Comparison of ENCODE assay signal across 11 cellular contexts in the genomic region with DNA sequence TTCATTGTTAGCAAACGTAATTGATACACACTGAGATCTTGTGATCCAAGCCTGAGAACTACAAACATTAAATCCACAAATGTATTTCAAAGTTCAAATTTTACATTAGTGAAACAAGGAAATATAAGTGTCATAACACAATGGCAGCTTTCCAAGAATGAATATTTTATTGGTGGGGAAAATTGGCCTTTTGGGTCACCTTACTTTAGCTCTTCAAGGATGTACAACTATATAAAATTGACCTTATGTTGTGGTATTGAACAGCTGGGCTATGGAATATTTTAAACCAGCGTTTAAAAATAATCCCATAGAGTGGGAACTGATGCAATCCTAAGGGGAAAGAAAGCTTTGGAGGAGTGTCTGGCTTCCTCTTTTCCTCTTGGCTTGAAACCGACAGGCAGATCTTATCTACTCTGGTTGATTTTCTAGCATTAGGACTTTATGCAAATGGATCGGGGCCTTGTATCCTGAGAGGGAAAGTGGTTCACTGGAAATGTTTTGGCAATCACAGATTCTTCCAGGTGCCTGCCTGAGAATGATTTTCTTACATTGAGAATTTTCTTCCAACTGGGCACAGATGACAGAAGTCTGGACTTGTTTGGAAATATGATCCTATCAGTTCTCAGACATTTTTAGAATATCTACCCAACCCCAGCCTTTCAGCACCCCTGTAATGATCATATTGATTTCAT.
A peak's percentile ranks its signal among the peaks of the same experiment; 100 is the strongest.
DNase-seq lines count a peak whose midpoint lies in the region; ATAC-seq and TF ChIP-seq lines count a peak whose summit lies in the region.
"Had no signal": no experiment of that assay in that cellular context is flagged by ENCODE, and none has a peak within 500 bp of the region (broad histone marks: within the 10 kb centered on the region; RNA-seq: fewer than 3 reads in every experiment).

No MANE protein-coding gene starts in this region.

- H2BK5ac ChIP-seq in H9 (ENCODE audit: insufficient read length, low read length), result no peak overlapping the region

- H3K4ac ChIP-seq in H9 (ENCODE audit: low read depth, low read length), result no peak overlapping the region

- no peaks in the 10 kb centered on the region for H3K79me2 ChIP-seq in H9 (ENCODE audit: insufficient read depth, low read length)

- H3K4me3 Mint-ChIP-seq in H9, result no peak overlapping the region
- H3K4me3 Mint-ChIP-seq: natural killer cell had no signal

- H3K36me3 Mint-ChIP-seq in H9 (ENCODE audit: insufficient read depth in 1 of 3, low read depth in 3 of 3), result no peaks in the 10 kb centered on the region
- H3K36me3 Mint-ChIP-seq: natural killer cell had no signal

- peak; percentile 61 for DNase-seq in CD1c-positive myeloid dendritic cell (ENCODE audit: extremely low spot score)
- peak; percentile 92 for DNase-seq in NCI-H524 treated with DMSO at 0.1 percent for 48 hours (lab: John Stamatoyannopoulos, UW)
- peak; percentile 40 to 79 for DNase-seq in dermis microvascular lymphatic vessel endothelial cell (ENCODE audit: low read depth in 2 of 2)
- peak; percentile 57 for DNase-seq in myocyte (ENCODE audit: low read depth)
- no peak for DNase-seq in NCI-H345 (lab: John Stamatoyannopoulos, UW)
- DNase-seq in H9, result no peak
- no peak for DNase-seq in NCI-H2081 (lab: John Stamatoyannopoulos, UW)
- DNase-seq: activated CD8-positive, alpha-beta memory T cell treated with anti-CD3 and anti-CD28 coated beads for 24 hours; effector memory CD4-positive, alpha-beta T cell; natural killer cell had no signal

- H3T11ph ChIP-seq in H9 (ENCODE audit: low read length), result no peak overlapping the region

- H3K27me3 ChIP-seq in H9 (ENCODE audit: insufficient read depth, low read length), result no peaks in the 10 kb centered on the region

- no peak overlapping the region for H4K8ac ChIP-seq in H9 (replicated peaks; ENCODE audit: insufficient read length, low read depth, low read length)

- no peaks in the 10 kb centered on the region for H3K23me2 ChIP-seq in H9 (ENCODE audit: insufficient read length, low read depth, low read length, poor library complexity, severe bottlenecking)

- no peak overlapping the region for H3K18ac ChIP-seq in H9 (ENCODE audit: insufficient read length, low read depth, low read length)

- ATAC-seq in GM21717 (IDR thresholded peaks at IDR 0.05; ENCODE audit: unreplicated experiment), result no peak
- ATAC-seq: natural killer cell had no signal

- H3K27ac ChIP-seq in H9 (ENCODE audit: insufficient read length, low read depth, low read length), result no peak overlapping the region

- H2BK20ac ChIP-seq in H9 (ENCODE audit: low read depth, low read length, poor library complexity, severe bottlenecking), result no peak overlapping the region

- no peaks in the 10 kb centered on the region; the same call in none of the 2 replicates for H3K4me1 ChIP-seq in H9 (ENCODE audit: insufficient read depth, low read length)

- TF ChIP-seq CTCF in H9 (conservative IDR thresholded peaks at IDR 0.05), result no peak

- no peak overlapping the region for H2AK5ac ChIP-seq in H9 (ENCODE audit: insufficient read length, low read length)

- no peak overlapping the region for H2AFZ ChIP-seq in H9 (ENCODE audit: low read length)

- no peak overlapping the region for H3K14ac ChIP-seq in H9 (ENCODE audit: insufficient read depth, low read length)

- no peak overlapping the region for H2BK15ac ChIP-seq in H9 (ENCODE audit: low read depth, low read length)

- H2BK12ac ChIP-seq in H9 (ENCODE audit: insufficient read length, low read depth, low read length), result no peak overlapping the region

- H4K5ac ChIP-seq in H9 (ENCODE audit: insufficient read length, low read depth, low read length), result no peak overlapping the region

- H3K79me1 ChIP-seq in H9 (ENCODE audit: insufficient read depth, low read depth, low read length, poor library complexity, severe bottlenecking), result no peaks in the 10 kb centered on the region

- H4K91ac ChIP-seq in H9 (ENCODE audit: insufficient read length, low read depth, low read length), result no peak overlapping the region

- H3K27me3 Mint-ChIP-seq in H9 (ENCODE audit: low read depth), result no peaks in the 10 kb centered on the region; the same call in 1 of the 2 replicates

- H3K56ac ChIP-seq in H9 (ENCODE audit: insufficient read length, low read depth, low read length), result no peak overlapping the region

- no peaks in the 10 kb centered on the region for H3K9me3 ChIP-seq in H9 (ENCODE audit: control insufficient read depth, low read depth, low read length)

- H3K9me3 Mint-ChIP-seq in H9, result no peaks in the 10 kb centered on the region; a peak in 1 of 5 replicates
- H3K9me3 Mint-ChIP-seq: natural killer cell had no signal

- H3K9ac ChIP-seq in H9 (ENCODE audit: extremely low read depth, insufficient read length, low read length), result no peak overlapping the region

- H3K4me1 Mint-ChIP-seq in H9, result peaks cover 28 to 40% of the 10 kb centered on the region in 2 experiments

- no peak overlapping the region for H3K27ac Mint-ChIP-seq in H9
- H3K27ac Mint-ChIP-seq: natural killer cell had no signal

- WGBS in H9 (ENCODE audit: extremely low coverage, insufficient read length, low lambda C conversion rate), result no CpG with 5 or more reads among the region's 4 CpGs

- no peak overlapping the region for H2BK120ac ChIP-seq in H9 (ENCODE audit: low read depth, low read length, poor library complexity, severe bottlenecking)

- no peak overlapping the region for H3K23ac ChIP-seq in H9 (ENCODE audit: insufficient read length, low read depth, low read length)

- H3K4me2 ChIP-seq in H9 (ENCODE audit: insufficient read depth, insufficient read length, low read length), result no peak overlapping the region

- H4K20me1 ChIP-seq in H9 (ENCODE audit: control insufficient read depth, insufficient read depth, insufficient read length), result no peaks in the 10 kb centered on the region

Comparison
In these comparisons a context has a peak if more than half of its experiments do, and no peak if none do; other contexts are left out.
1. DNase-seq: peak in CD1c-positive myeloid dendritic cell (single experiment), NCI-H524 treated with DMSO at 0.1 percent for 48 hours (single experiment), dermis microvascular lymphatic vessel endothelial cell (2 of 2) and myocyte (single experiment); none in NCI-H345 (single experiment), H9 (single experiment) and NCI-H2081 (0 of 2).